17 cellular contexts compared by ENCODE assay signal in the genomic region with DNA sequence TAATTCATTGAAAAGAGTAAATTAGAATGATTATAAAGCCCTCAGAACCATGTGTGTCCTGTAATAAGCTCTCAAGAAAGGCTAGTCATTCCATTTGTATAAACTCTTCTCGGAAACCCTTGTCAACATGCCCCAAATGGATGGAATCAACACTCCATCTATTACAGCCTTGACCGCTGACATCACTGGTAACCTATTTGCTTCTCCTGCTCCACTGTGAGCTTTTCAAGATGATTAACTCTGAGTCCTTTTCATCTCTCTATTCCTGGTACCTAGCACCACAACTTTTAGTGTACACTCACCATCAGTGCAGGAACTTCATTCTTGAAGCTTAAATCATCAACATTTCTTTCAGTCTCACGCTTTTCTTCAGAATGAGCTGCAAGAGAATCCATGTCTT.
"Had no signal": no experiment of that assay in that cellular context is flagged by ENCODE, and none has a peak within 500 bp of the region (broad histone marks: within the 10 kb centered on the region; RNA-seq: fewer than 3 reads in every experiment).

No MANE protein-coding gene starts in this region.

- H3K9me3 Mint-ChIP-seq: activated naive CD4-positive, alpha-beta T cell treated with anti-CD3 and anti-CD28 coated beads, Interleukin-2, amount 50 U/mL, for 72 hours; activated T-helper 1 cell treated with anti-CD3 and anti-CD28 coated beads, Interleukin-12 subunit alpha, Interleukin-12 subunit beta, Interleukin-2, Interleukin-4 antibody, amounts not matched to agents 30 ng/mL and 10 ng/mL and 1 ng/mL, durations not matched to agents 14 hours and 24 hours and 36 hours; effector memory CD8-positive, alpha-beta T cell had no signal

- ATAC-seq: activated CD4-positive, alpha-beta T cell treated with anti-CD3 and anti-CD28 coated beads for 36 hours; activated naive CD4-positive, alpha-beta T cell treated with anti-CD3 and anti-CD28 coated beads, Interleukin-2, amount 50 U/mL, for 72 hours; body of pancreas; effector memory CD8-positive, alpha-beta T cell; gastrocnemius medialis; left lung had no signal

- H3K4me3 Mint-ChIP-seq: activated CD4-positive, alpha-beta T cell treated with anti-CD3 and anti-CD28 coated beads for 36 hours; activated T-helper 1 cell treated with anti-CD3 and anti-CD28 coated beads, Interleukin-12 subunit alpha, Interleukin-12 subunit beta, Interleukin-2, Interleukin-4 antibody, amounts not matched to agents 30 ng/mL and 10 ng/mL and 1 ng/mL, durations not matched to agents 14 hours and 24 hours and 36 hours; effector memory CD8-positive, alpha-beta T cell had no signal

- H3K27ac ChIP-seq: body of pancreas, gastrocnemius medialis, left lung had no signal

- H3K9me3 ChIP-seq: body of pancreas, gastrocnemius medialis, left lung had no signal

- H3K4me1 Mint-ChIP-seq: activated CD4-positive, alpha-beta T cell treated with anti-CD3 and anti-CD28 coated beads for 36 hours had no signal

- H3K27me3 ChIP-seq: body of pancreas, gastrocnemius medialis, left lung had no signal

- H3K4me1 ChIP-seq: body of pancreas, gastrocnemius medialis, left lung had no signal

- DNase-seq: activated CD4-positive, alpha-beta T cell treated with anti-CD3 and anti-CD28 coated beads for 36 hours; activated CD4-positive, alpha-beta T cell treated with anti-CD3 and anti-CD28 coated beads, Interleukin-2, amount 50 U/mL, for 48 hours; activated gamma-delta T cell treated with Interleukin-2 at 50 U/mL for 16 hours; amniotic stem cell; body of pancreas; caudate nucleus; effector memory CD8-positive, alpha-beta T cell; gastrocnemius medialis; head of caudate nucleus; left lung; occipital lobe; posterior cingulate gyrus; retina; stimulated activated CD8-positive, alpha-beta memory T cell treated with anti-CD3 and anti-CD28 coated beads, Interleukin-4, amount 100 ng/mL, for 48 hours; stimulated activated naive CD4-positive, alpha-beta T cell had no signal

- H3K4me3 ChIP-seq: body of pancreas, gastrocnemius medialis, left lung had no signal

- H3K36me3 Mint-ChIP-seq: activated naive CD4-positive, alpha-beta T cell treated with anti-CD3 and anti-CD28 coated beads, Interleukin-2, amount 50 U/mL, for 72 hours had no signal

- H3K27ac Mint-ChIP-seq: activated CD4-positive, alpha-beta T cell treated with anti-CD3 and anti-CD28 coated beads for 36 hours; activated naive CD4-positive, alpha-beta T cell treated with anti-CD3 and anti-CD28 coated beads, Interleukin-2, amount 50 U/mL, for 72 hours; activated T-helper 1 cell treated with anti-CD3 and anti-CD28 coated beads, Interleukin-12 subunit alpha, Interleukin-12 subunit beta, Interleukin-2, Interleukin-4 antibody, amounts not matched to agents 30 ng/mL and 10 ng/mL and 1 ng/mL, durations not matched to agents 14 hours and 24 hours and 36 hours; effector memory CD8-positive, alpha-beta T cell had no signal

- H3K36me3 ChIP-seq: gastrocnemius medialis, left lung had no signal
